In the genomic region with DNA sequence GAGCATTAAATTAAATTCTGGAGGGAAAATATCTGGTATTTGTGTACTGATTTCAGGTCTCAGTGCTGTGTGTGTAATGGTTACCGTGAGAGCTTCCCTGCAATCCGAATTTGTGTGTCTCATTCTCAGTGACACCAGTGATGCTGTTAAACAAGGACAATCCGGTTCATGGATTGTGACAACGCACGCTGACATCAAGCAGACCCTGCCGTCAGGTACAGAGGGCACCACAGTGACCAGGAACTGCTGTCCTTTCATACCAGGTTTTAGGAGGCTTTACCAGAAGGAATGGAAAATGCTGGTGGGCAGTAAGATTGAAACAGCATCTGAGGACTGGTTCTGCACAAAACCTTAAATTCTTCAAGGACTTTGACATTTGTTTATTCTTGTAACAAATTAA, we compare ENCODE assay signal across 17 cellular contexts. TPM values are rescaled to one million over a fixed set of nuclear protein-coding genes. Genes with fewer than 3 reads are reported as not detected.
DNase-seq lines count a peak whose midpoint lies in the region; ATAC-seq, FAIRE-seq and TF ChIP-seq lines count a peak whose summit lies in the region.
"Had no signal": no experiment of that assay in that cellular context is flagged by ENCODE, and none has a peak within 500 bp of the region (broad histone marks: within the 10 kb centered on the region; RNA-seq: fewer than 3 reads in every experiment).

No MANE protein-coding gene starts in this region.

- WGBS in heart left ventricle, 4 donors: 54 to 77% (median 69%) methylated on average over 6 of the region's 6 CpGs

- H3K4me3 ChIP-seq in heart left ventricle: peak overlapping the region in 10 of 12 donors; percentile 53 to 89 (median 65)
- no peak overlapping the region for H3K4me3 ChIP-seq in naive thymus-derived CD4-positive, alpha-beta T cell (ENCODE audit: low read length)

- peak in 2 of 4 donors; percentile 7 to 40 for ATAC-seq in heart left ventricle
- no peak for ATAC-seq in naive thymus-derived CD4-positive, alpha-beta T cell
- ATAC-seq in GM21423 (IDR thresholded peaks at IDR 0.05; ENCODE audit: unreplicated experiment): no peak
- ATAC-seq: naive thymus-derived CD8-positive, alpha-beta T cell had no signal

- H3K27ac ChIP-seq in heart left ventricle: peak overlapping the region in 11 of 12 donors; percentile 30 to 91 (median 81)
- H3K27ac ChIP-seq in cingulate gyrus (ENCODE audit: low read depth, low read length): peak overlapping the region; percentile 35
- no peak overlapping the region for H3K27ac ChIP-seq in naive thymus-derived CD4-positive, alpha-beta T cell (ENCODE audit: low read depth, low read length)
- H3K27ac ChIP-seq: breast epithelium had no signal

- no peak for TF ChIP-seq CTCF in heart left ventricle (IDR thresholded peaks at IDR 0.05)

- FAIRE-seq in urothelium cell line (lab: Jason Lieb, UNC): peak; percentile 90

- H3K27ac Mint-ChIP-seq in naive thymus-derived CD4-positive, alpha-beta T cell: peak overlapping the region in 4 of 9 donors; percentile 26 to 68 (median 38)
- H3K27ac Mint-ChIP-seq: endodermal cell; stimulated activated naive CD8-positive, alpha-beta T cell treated with anti-CD3 and anti-CD28 coated beads, Interleukin-15, amount 100 ng/mL, for 72 hours; T-helper 2 cell treated with Interferon-gamma antibody and Interleukin-4, amounts not matched to agents 5 μg/mL and 100 μg/mL, for 36 hours had no signal

- POLR2A ChIA-PET in naive thymus-derived CD4-positive, alpha-beta T cell (lab: Charles Lee): no interaction called here

- peak overlapping the region in 9 of 10 donors; percentile 20 to 87 (median 51) for H3K4me3 Mint-ChIP-seq in naive thymus-derived CD4-positive, alpha-beta T cell

- no peak for TF ChIP-seq POLR2A in heart left ventricle (IDR thresholded peaks at IDR 0.05)

- H3K4me1 ChIP-seq in heart left ventricle: peaks cover 0 to 38% (median 16%) of the 10 kb centered on the region in 12 donors
- peaks cover 0 to 5% of the 10 kb centered on the region in 2 donors for H3K4me1 ChIP-seq in naive thymus-derived CD4-positive, alpha-beta T cell (ENCODE audit: control insufficient read depth in 2 of 2, insufficient read depth in 2 of 2, low read length in 2 of 2)

- peaks cover 7 to 43% (median 26%) of the 10 kb centered on the region in 5 donors for H3K36me3 Mint-ChIP-seq in naive thymus-derived CD4-positive, alpha-beta T cell

- peak in 1 of 5 donors; percentile 43 for DNase-seq in heart left ventricle
- no peak for DNase-seq in cardiac septum (ENCODE audit: low spot score)
- no peak for DNase-seq in naive thymus-derived CD4-positive, alpha-beta T cell
- no peak for DNase-seq in urothelium cell line (ENCODE audit: low spot score)
- no peak for DNase-seq in epidermal melanocyte (ENCODE audit: insufficient read length, low spot score)
- DNase-seq in DMS114 treated with DMSO at 0.1 percent for 48 hours (lab: John Stamatoyannopoulos, UW; ENCODE audit: unreplicated experiment): no peak
- DNase-seq: activated effector memory CD4-positive, alpha-beta T cell treated with Interleukin-2 at 50 U/mL for 16 hours; endodermal cell; naive thymus-derived CD8-positive, alpha-beta T cell; NCI-H187 treated with DMSO at 0.1 percent for 48 hours; NCI-H524 treated with DMSO at 0.1 percent for 48 hours; stimulated activated naive CD8-positive, alpha-beta T cell treated with anti-CD3 and anti-CD28 coated beads, Interleukin-15, amount 100 ng/mL, for 72 hours had no signal

- peaks cover 0 to 13% (median 0%) of the 10 kb centered on the region in 11 donors for H3K9me3 Mint-ChIP-seq in naive thymus-derived CD4-positive, alpha-beta T cell
- H3K9me3 Mint-ChIP-seq: endodermal cell; naive thymus-derived CD8-positive, alpha-beta T cell; stimulated activated naive CD8-positive, alpha-beta T cell treated with anti-CD3 and anti-CD28 coated beads, Interleukin-15, amount 100 ng/mL, for 72 hours; T-helper 2 cell treated with Interferon-gamma antibody and Interleukin-4, amounts not matched to agents 5 μg/mL and 100 μg/mL, for 36 hours had no signal

- CTCF ChIA-PET in naive thymus-derived CD4-positive, alpha-beta T cell (lab: Charles Lee): interaction anchor here (1.0 kb wide), 1 partner anchor 10 kb away, joined by 3 read pairs; no protein-coding TSS in a partner anchor

- peaks cover 0 to 9% (median 0%) of the 10 kb centered on the region in 5 donors for H3K27me3 Mint-ChIP-seq in naive thymus-derived CD4-positive, alpha-beta T cell

- H3K36me3 ChIP-seq in heart left ventricle: no peaks in the 10 kb centered on the region
- no peaks in the 10 kb centered on the region for H3K36me3 ChIP-seq in naive thymus-derived CD4-positive, alpha-beta T cell (ENCODE audit: control insufficient read depth in 2 of 3, insufficient read depth in 3 of 3, low read length in 3 of 3)
- H3K36me3 ChIP-seq: breast epithelium had no signal

- H3K27me3 ChIP-seq in heart left ventricle: no peaks in the 10 kb centered on the region
- no peaks in the 10 kb centered on the region for H3K27me3 ChIP-seq in naive thymus-derived CD4-positive, alpha-beta T cell (ENCODE audit: control insufficient read depth in 2 of 2, insufficient read depth in 2 of 2, low read length in 2 of 2)
- H3K27me3 ChIP-seq: breast epithelium had no signal

- H3K4me1 Mint-ChIP-seq in naive thymus-derived CD4-positive, alpha-beta T cell: peaks cover 11 to 55% (median 48%) of the 10 kb centered on the region in 7 donors

- H3K9me3 ChIP-seq in heart left ventricle: peaks cover 0 to 4% (median 0%) of the 10 kb centered on the region in 12 donors
- no peaks in the 10 kb centered on the region for H3K9me3 ChIP-seq in naive thymus-derived CD4-positive, alpha-beta T cell (ENCODE audit: control insufficient read depth in 2 of 3, low read length in 3 of 3)
- H3K9me3 ChIP-seq: breast epithelium had no signal

- intact Hi-C loops in heart left ventricle (cut with DNase I) (loop anchor here (2.0 to 10.0 kb wide), 17 partner anchors 164 to 998 kb away; a partner anchor contains a TSS), cardiac septum (cut with DNase I) (loop anchor here (5.0 to 10.0 kb wide), 7 partner anchors 266 to 824 kb away; a partner anchor contains a TSS)
- intact Hi-C loops in naive thymus-derived CD4-positive, alpha-beta T cell (cut with micrococcal nuclease): loop anchor here (5.0 to 10.0 kb wide), 3 partner anchors 951 to 1856 kb away; a partner anchor contains a TSS

RNA-seq across cellular contexts. Expression of a gene that starts 30.5 kb away (rescaled TPM):
- total RNA-seq in heart left ventricle (not detected), cardiac septum (not detected)
- polyA plus RNA-seq in heart left ventricle: not detected
- total RNA-seq in naive thymus-derived CD4-positive, alpha-beta T cell: not detected
- polyA plus RNA-seq in naive thymus-derived CD4-positive, alpha-beta T cell: not detected
- total RNA-seq: breast epithelium; endodermal cell; naive thymus-derived CD8-positive, alpha-beta T cell; sciatic nerve had no signal
- polyA plus RNA-seq: naive thymus-derived CD8-positive, alpha-beta T cell had no signal
